27 cellular contexts compared by ENCODE assay signal in the genomic region with DNA sequence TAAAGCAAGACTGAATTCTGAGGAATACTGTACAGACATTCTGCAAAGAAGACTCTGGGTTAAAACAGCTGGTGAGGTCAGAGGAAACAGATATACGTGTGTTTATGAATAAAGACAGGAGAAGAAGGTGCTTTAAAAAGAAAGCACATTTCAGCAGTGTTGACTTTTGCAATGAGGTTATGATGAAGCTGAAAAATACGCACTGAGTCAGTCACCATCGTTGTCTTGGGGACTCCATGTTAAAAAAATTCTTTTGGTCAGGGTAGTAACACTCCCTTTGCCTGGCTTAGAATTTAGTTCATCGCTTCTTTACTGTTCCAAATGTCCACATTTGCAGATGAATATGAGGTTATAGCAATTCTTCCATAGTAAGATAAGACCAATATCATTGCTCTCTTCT.
"Had no signal": no experiment of that assay in that cellular context is flagged by ENCODE, and none has a peak within 500 bp of the region (broad histone marks: within the 10 kb centered on the region; RNA-seq: fewer than 3 reads in every experiment).

No MANE protein-coding gene starts in this region.

- H3K36me3 ChIP-seq: ascending aorta, heart left ventricle, neural progenitor cell, sigmoid colon, upper lobe of left lung, WERI-Rb-1 had no signal

- H3K27me3 ChIP-seq: ascending aorta, foreskin keratinocyte, heart left ventricle, neural progenitor cell, sigmoid colon, upper lobe of left lung had no signal

- ATAC-seq: activated CD4-positive, CD25-positive, alpha-beta regulatory T cell treated with anti-CD3 and anti-CD28 coated beads, Interleukin-2, amount 50 U/mL, for 24 hours; esophagus mucosa; foreskin keratinocyte; heart left ventricle; naive thymus-derived CD4-positive, alpha-beta T cell; psoas muscle; stimulated activated effector memory CD8-positive, alpha-beta T cell treated with anti-CD3 and anti-CD28 coated beads, Interleukin-12 subunit alpha, Interleukin-12 subunit beta, amount 100 ng/mL, for 72 hours; stimulated activated naive CD8-positive, alpha-beta T cell treated with anti-CD3 and anti-CD28 coated beads, Interleukin-15, amount 100 ng/mL, for 72 hours had no signal

- H3K4me3 ChIP-seq: ascending aorta, heart left ventricle, neural progenitor cell, psoas muscle, sigmoid colon, upper lobe of left lung had no signal

- H3K27ac ChIP-seq: ascending aorta, foreskin keratinocyte, heart left ventricle, neural progenitor cell, parathyroid adenoma, psoas muscle, sigmoid colon, upper lobe of left lung, WERI-Rb-1 had no signal

- DNase-seq: activated CD4-positive, alpha-beta memory T cell treated with anti-CD3 and anti-CD28 coated beads for 36 hours; activated CD4-positive, alpha-beta T cell treated with anti-CD3 and anti-CD28 coated beads for 48 hours; activated CD8-positive, alpha-beta memory T cell treated with anti-CD3 and anti-CD28 coated beads, Interleukin-2, amount 50 U/mL, for 4 hours; activated effector memory CD4-positive, alpha-beta T cell treated with anti-CD3 and anti-CD28 coated beads, Interleukin-2, amount 50 U/mL, for 16 hours; activated naive CD4-positive, alpha-beta T cell treated with anti-CD3 and anti-CD28 coated beads for 36 hours; activated naive CD8-positive, alpha-beta T cell treated with anti-CD3 and anti-CD28 coated beads for 36 hours; activated T-cell treated with anti-CD3 and anti-CD28 coated beads, Interleukin-2, amount 50 U/mL, for 1 hour; central memory CD4-positive, alpha-beta T cell; foreskin keratinocyte; heart left ventricle; midbrain; naive thymus-derived CD4-positive, alpha-beta T cell; occipital lobe; psoas muscle; sigmoid colon; small intestine; stimulated activated CD4-positive, alpha-beta T cell treated with anti-CD3 and anti-CD28 coated beads, Interleukin-4, amount 100 ng/mL, for 24 hours; stimulated activated naive CD8-positive, alpha-beta T cell treated with anti-CD3 and anti-CD28 coated beads, Interleukin-15, amount 100 ng/mL, for 72 hours; substantia nigra; upper lobe of left lung; WERI-Rb-1 had no signal
